ENCODE assay signal across 8 cellular contexts in genomic region chr12:127559349-127560040, GRCh38.
DNase-seq lines count a peak whose midpoint lies in the region; ATAC-seq and TF ChIP-seq lines count a peak whose summit lies in the region.

No MANE protein-coding gene starts in this region.

- H3K4me3 Mint-ChIP-seq in T-helper 1 cell treated with Interleukin-12 subunit alpha and Interleukin-12 subunit beta and Interleukin-4 antibody, amounts not matched to agents 30 μg/mL and 1 μg/mL, for 36 hours = peak overlapping the region; percentile 70
- H3K4me3 Mint-ChIP-seq in chondrocyte (ENCODE audit: unreplicated experiment) (no peak overlapping the region), nephron progenitor cell (no peak overlapping the region)

- H3K27me3 Mint-ChIP-seq in T-helper 1 cell treated with Interleukin-12 subunit alpha and Interleukin-12 subunit beta and Interleukin-4 antibody, amounts not matched to agents 30 μg/mL and 1 μg/mL, for 36 hours (ENCODE audit: low read depth) = no peaks in the 10 kb centered on the region
- H3K27me3 Mint-ChIP-seq in chondrocyte (ENCODE audit: low read depth) (no peaks in the 10 kb centered on the region), nephron progenitor cell (ENCODE audit: low read depth, poor library complexity) (peaks cover 20% of the 10 kb centered on the region)

- H3K9me3 Mint-ChIP-seq in T-helper 1 cell treated with Interleukin-12 subunit alpha and Interleukin-12 subunit beta and Interleukin-4 antibody, amounts not matched to agents 30 μg/mL and 1 μg/mL, for 36 hours = peaks cover 33% of the 10 kb centered on the region
- H3K9me3 Mint-ChIP-seq in chondrocyte (ENCODE audit: low read depth) (no peaks in the 10 kb centered on the region), nephron progenitor cell (peaks cover 1% of the 10 kb centered on the region)

- H3K27ac Mint-ChIP-seq in T-helper 1 cell treated with Interleukin-12 subunit alpha and Interleukin-12 subunit beta and Interleukin-4 antibody, amounts not matched to agents 30 μg/mL and 1 μg/mL, for 36 hours = peak overlapping the region; percentile 98
- H3K27ac Mint-ChIP-seq in chondrocyte (ENCODE audit: unreplicated experiment) = peak overlapping the region; percentile 41
- no peak overlapping the region for H3K27ac Mint-ChIP-seq in nephron progenitor cell

- H3K36me3 Mint-ChIP-seq in T-helper 1 cell treated with Interleukin-12 subunit alpha and Interleukin-12 subunit beta and Interleukin-4 antibody, amounts not matched to agents 30 μg/mL and 1 μg/mL, for 36 hours (ENCODE audit: low read depth) = peaks cover 28% of the 10 kb centered on the region
- H3K36me3 Mint-ChIP-seq in chondrocyte (ENCODE audit: low read depth) (no peaks in the 10 kb centered on the region), nephron progenitor cell (ENCODE audit: low read depth) (no peaks in the 10 kb centered on the region)

- DNase-seq in CMK (ENCODE audit: low read depth) (peak; percentile 70), MV-4-11 (lab: John Stamatoyannopoulos, UW) (peak; percentile 98), chondrocyte (ENCODE audit: low spot score) (no peak), nephron progenitor cell (peak; percentile 29), NCI-H524 treated with DMSO at 0.1 percent for 48 hours (lab: John Stamatoyannopoulos, UW) (no peak)

- TF ChIP-seq CTCF in chondrocyte (IDR thresholded peaks at IDR 0.05) (peak; percentile 78), nephron progenitor cell (IDR thresholded peaks at IDR 0.05) (peak; percentile 20)

- ATAC-seq in GM21423 (IDR thresholded peaks at IDR 0.05; ENCODE audit: unreplicated experiment) (peak; percentile 94), HG02852 (IDR thresholded peaks at IDR 0.05; ENCODE audit: unreplicated experiment) (no peak)

- peaks cover 58% of the 10 kb centered on the region for H3K4me1 Mint-ChIP-seq in T-helper 1 cell treated with Interleukin-12 subunit alpha and Interleukin-12 subunit beta and Interleukin-4 antibody, amounts not matched to agents 30 μg/mL and 1 μg/mL, for 36 hours (ENCODE audit: low read depth)
- H3K4me1 Mint-ChIP-seq in chondrocyte (ENCODE audit: low read depth) (peaks cover 17% of the 10 kb centered on the region), nephron progenitor cell (peaks cover 11% of the 10 kb centered on the region)

Comparison
In these comparisons a context has a peak if more than half of its experiments do, and no peak if none do; other contexts are left out.
1. DNase-seq: peak in CMK (single experiment), MV-4-11 (single experiment) and nephron progenitor cell (single experiment); none in chondrocyte (single experiment) and NCI-H524 treated with DMSO at 0.1 percent for 48 hours (single experiment).